ENCODE assay signal across 23 cellular contexts in the genomic region with DNA sequence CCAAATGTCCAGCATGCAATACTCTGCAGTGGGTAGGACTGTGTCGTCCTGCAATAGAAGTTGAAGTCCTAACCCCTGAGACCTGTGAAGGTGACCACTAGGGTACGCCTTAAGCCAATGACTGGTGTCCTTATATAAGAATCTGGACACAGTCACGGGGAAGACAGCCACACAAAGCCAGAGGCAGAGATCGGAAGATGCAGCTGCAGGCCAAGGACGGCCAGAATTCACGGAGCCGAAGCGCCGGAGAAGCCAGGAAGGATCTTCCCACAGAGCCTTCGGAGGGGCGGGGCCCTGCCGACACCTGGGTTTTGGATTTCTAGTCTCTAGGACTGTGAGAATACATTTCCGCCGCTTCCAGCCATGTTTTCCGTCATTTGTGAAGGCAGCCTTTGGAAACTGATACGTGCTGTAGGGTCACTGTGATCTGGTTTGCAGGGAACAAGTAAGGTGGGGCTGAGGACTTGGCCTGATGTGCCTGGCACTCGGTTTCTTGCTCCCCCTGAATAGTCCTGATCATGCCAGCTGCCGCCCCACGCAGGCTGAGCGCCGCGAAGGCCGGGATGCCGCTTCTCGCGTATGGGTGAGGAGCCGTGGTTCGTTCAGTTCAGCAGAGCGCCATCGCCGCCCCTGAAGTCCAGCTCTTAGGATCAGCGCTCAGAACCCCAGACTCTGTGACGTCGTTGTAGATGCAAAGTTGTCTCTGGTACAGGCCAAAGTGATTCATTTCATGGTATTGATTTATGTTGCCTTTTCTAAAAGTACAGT. TPM values are rescaled to one million over a fixed set of nuclear protein-coding genes. Genes with fewer than 3 reads are reported as not detected.
A peak's percentile ranks its signal among the peaks of the same experiment; 100 is the strongest.
DNase-seq lines count a peak whose midpoint lies in the region; ATAC-seq and TF ChIP-seq lines count a peak whose summit lies in the region.
"Had no signal": no experiment of that assay in that cellular context is flagged by ENCODE, and none has a peak within 500 bp of the region (broad histone marks: within the 10 kb centered on the region; RNA-seq: fewer than 3 reads in every experiment).

No MANE protein-coding gene starts in this region.

- H3K4me3 ChIP-seq in coronary artery (no peak overlapping the region), right cardiac atrium (ENCODE audit: low read length) (no peak overlapping the region), sigmoid colon (no peak overlapping the region)
- H3K4me3 ChIP-seq: adrenal gland, GM23248 had no signal

- TF ChIP-seq CTCF in coronary artery (IDR thresholded peaks at IDR 0.05): no peak
- TF ChIP-seq CTCF in sigmoid colon (IDR thresholded peaks at IDR 0.05): no peak

- H3K9me3 ChIP-seq in right cardiac atrium (ENCODE audit: control insufficient read depth, low read length): no peaks in the 10 kb centered on the region
- H3K9me3 ChIP-seq in sigmoid colon: no peaks in the 10 kb centered on the region
- H3K9me3 ChIP-seq: adrenal gland had no signal

- ATAC-seq in right cardiac atrium: peak in 1 of 2 donors; percentile 28
- ATAC-seq: left colon; stimulated activated naive CD8-positive, alpha-beta T cell treated with anti-CD3 and anti-CD28 coated beads, Interleukin-15, amount 100 ng/mL, for 72 hours had no signal

- no peak for TF ChIP-seq POLR2A in sigmoid colon (IDR thresholded peaks at IDR 0.05)

- peak; percentile 36; the same call in 1 of the 2 replicates for TF ChIP-seq RAD21 in Ishikawa (IDR thresholded peaks at IDR 0.05; ENCODE audit: low read depth)

- TF ChIP-seq EP300 in Ishikawa (IDR thresholded peaks at IDR 0.05; ENCODE audit: borderline replicate concordance): no peak
- TF ChIP-seq EP300 in sigmoid colon (IDR thresholded peaks at IDR 0.05): no peak

- H3K27ac ChIP-seq in coronary artery: peak overlapping the region in 1 of 2 donors; percentile 25
- H3K27ac ChIP-seq in right cardiac atrium (ENCODE audit: low read length): peak overlapping the region; percentile 76
- peak overlapping the region in 3 of 4 donors; percentile 7 to 27 (median 24) for H3K27ac ChIP-seq in sigmoid colon
- H3K27ac ChIP-seq: brain microvascular endothelial cell, C4-2B, GM23248, RWPE1 had no signal

- intact Hi-C loops in right cardiac atrium (cut with DNase I): no loop called here
- intact Hi-C loops in sigmoid colon (cut with DNase I): no loop called here

- H3K36me3 ChIP-seq in sigmoid colon: no peaks in the 10 kb centered on the region
- H3K36me3 ChIP-seq: adrenal gland, brain microvascular endothelial cell had no signal

- 78% methylated on average over 34 of the region's 34 CpGs for WGBS in right cardiac atrium
- 93 to 96% methylated on average over 34 of the region's 34 CpGs for WGBS in sigmoid colon, 2 donors

- DNase-seq in coronary artery (ENCODE audit: low spot score) (peak; percentile 68), right cardiac atrium (peak in 1 of 3 donors; percentile 65), sigmoid colon (no peak), Ammon's horn (ENCODE audit: low spot score) (no peak), NCI-H526 treated with DMSO at 0.1 percent for 48 hours (lab: John Stamatoyannopoulos, UW) (no peak), occipital lobe (lab: John Stamatoyannopoulos, UW) (no peak)
- DNase-seq: activated CD4-positive, alpha-beta T cell treated with anti-CD3 and anti-CD28 coated beads, Interleukin-2, amount 50 U/mL, for 4 hours; activated naive CD4-positive, alpha-beta T cell; activated T-cell treated with anti-CD3 and anti-CD28 coated beads for 4 hours; brain microvascular endothelial cell; EL; GM23248; IMR-90; left colon; midbrain; NCI-H2171; NCI-H524 treated with DMSO at 0.1 percent for 48 hours; stimulated activated naive CD8-positive, alpha-beta T cell treated with anti-CD3 and anti-CD28 coated beads, Interleukin-15, amount 100 ng/mL, for 72 hours; T-helper 9 cell had no signal

- H3K27me3 ChIP-seq in right cardiac atrium (ENCODE audit: control insufficient read depth, insufficient read depth) (no peaks in the 10 kb centered on the region), sigmoid colon (no peaks in the 10 kb centered on the region)
- H3K27me3 ChIP-seq: adrenal gland, brain microvascular endothelial cell had no signal

- no peaks in the 10 kb centered on the region for H3K4me1 ChIP-seq in right cardiac atrium (ENCODE audit: control insufficient read depth, insufficient read depth, low read length)
- H3K4me1 ChIP-seq in sigmoid colon: peaks cover 0 to 9% (median 0%) of the 10 kb centered on the region in 4 donors
- H3K4me1 ChIP-seq: adrenal gland had no signal

TF ChIP-seq in Ishikawa, 13 proteins besides CTCF, POLR2A, EP300 and RAD21:
- TF ChIP-seq, protein P1, sequence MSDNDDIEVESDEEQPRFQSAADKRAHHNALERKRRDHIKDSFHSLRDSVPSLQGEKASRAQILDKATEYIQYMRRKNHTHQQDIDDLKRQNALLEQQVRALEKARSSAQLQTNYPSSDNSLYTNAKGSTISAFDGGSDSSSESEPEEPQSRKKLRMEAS (IDR thresholded peaks at IDR 0.05): no peak
- no peak for TF ChIP-seq NFIC (IDR thresholded peaks at IDR 0.05)
- TF ChIP-seq EGR1 (IDR thresholded peaks at IDR 0.05): no peak
- TF ChIP-seq, protein P2, sequence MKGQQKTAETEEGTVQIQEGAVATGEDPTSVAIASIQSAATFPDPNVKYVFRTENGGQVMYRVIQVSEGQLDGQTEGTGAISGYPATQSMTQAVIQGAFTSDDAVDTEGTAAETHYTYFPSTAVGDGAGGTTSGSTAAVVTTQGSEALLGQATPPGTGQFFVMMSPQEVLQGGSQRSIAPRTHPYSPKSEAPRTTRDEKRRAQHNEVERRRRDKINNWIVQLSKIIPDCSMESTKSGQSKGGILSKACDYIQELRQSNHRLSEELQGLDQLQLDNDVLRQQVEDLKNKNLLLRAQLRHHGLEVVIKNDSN (IDR thresholded peaks at IDR 0.05): no peak
- TF ChIP-seq TAF1 (IDR thresholded peaks at IDR 0.05; ENCODE audit: low read depth): no peak
- TF ChIP-seq FOXM1 (IDR thresholded peaks at IDR 0.05; ENCODE audit: borderline replicate concordance, low read depth): no peak
- no peak for TF ChIP-seq ZBTB7A (IDR thresholded peaks at IDR 0.05; ENCODE audit: low read depth)
- no peak for TF ChIP-seq TEAD4 (IDR thresholded peaks at IDR 0.05)
- TF ChIP-seq TCF12 (IDR thresholded peaks at IDR 0.05; ENCODE audit: low read depth): no peak
- no peak for TF ChIP-seq YY1 (IDR thresholded peaks at IDR 0.05; ENCODE audit: low read depth)
TF ChIP-seq in Ishikawa: peak in this region for 0.

RNA-seq across cellular contexts. Expression of gene PTGR3, which starts 38.7 kb away (rescaled TPM):
- total RNA-seq in right cardiac atrium: 10 to 100 TPM; 27.1 to 42.9 (median 33.8) TPM
- polyA plus RNA-seq in right cardiac atrium: 23.4 TPM
- total RNA-seq in sigmoid colon: 10 to 100 TPM; 24.3 to 33.8 (median 25.4) TPM
- 10 to 100 TPM; 22.7 to 31.8 (median 29.4) TPM for polyA plus RNA-seq in sigmoid colon
- total RNA-seq in occipital lobe: 11.7 TPM

RNA-seq across cellular contexts. Expression of gene TSHZ1, which starts 40.4 kb away (rescaled TPM):
- 10 to 100 TPM; 13.3 to 24.7 (median 20.4) TPM for total RNA-seq in right cardiac atrium
- 12.7 TPM for polyA plus RNA-seq in right cardiac atrium
- 10 to 100 TPM; 23.0 to 29.4 (median 27.9) TPM for total RNA-seq in sigmoid colon
- 1 to 10 TPM; 7.8 to 9.8 (median 8.8) TPM for polyA plus RNA-seq in sigmoid colon
- 4.1 TPM for total RNA-seq in occipital lobe
